Comparison of ENCODE assay signal across 19 cellular contexts in the genomic region with DNA sequence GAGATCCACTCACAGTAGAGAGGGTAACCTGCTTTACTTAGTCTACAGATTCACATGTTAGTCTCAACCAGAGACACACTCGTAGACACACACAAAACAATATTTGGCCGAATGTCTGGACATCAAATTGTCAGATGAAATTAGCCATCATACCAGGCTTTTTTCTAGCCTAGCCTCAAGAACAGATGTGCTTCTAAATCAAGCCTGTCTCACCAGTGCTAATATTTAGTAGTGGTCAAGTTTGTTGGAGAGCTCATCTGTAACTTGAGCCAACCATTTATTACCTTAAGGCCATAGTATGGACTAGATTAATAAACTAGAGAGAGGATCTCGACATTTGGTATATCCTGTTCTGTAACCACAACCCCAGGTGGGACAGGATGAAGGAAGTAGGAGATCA.
DNase-seq lines count a peak whose midpoint lies in the region; ATAC-seq, FAIRE-seq and TF ChIP-seq lines count a peak whose summit lies in the region.
"Had no signal": no experiment of that assay in that cellular context is flagged by ENCODE, and none has a peak within 500 bp of the region (broad histone marks: within the 10 kb centered on the region; RNA-seq: fewer than 3 reads in every experiment).

No MANE protein-coding gene starts in this region.

- H4K20me1 ChIP-seq in MM.1S (ENCODE audit: insufficient read depth, low read length) (no peaks in the 10 kb centered on the region), astrocyte (ENCODE audit: insufficient read depth, low read length) (no peaks in the 10 kb centered on the region)

- H3K27me3 Mint-ChIP-seq in astrocyte (ENCODE audit: low read depth, unreplicated experiment) = no peaks in the 10 kb centered on the region
- H3K27me3 Mint-ChIP-seq in activated CD8-positive, alpha-beta T cell treated with anti-CD3 and anti-CD28 coated beads for 36 hours = no peaks in the 10 kb centered on the region
- H3K27me3 Mint-ChIP-seq: CD4-positive, CD25-positive, alpha-beta regulatory T cell had no signal

- H3K79me2 ChIP-seq in MM.1S (ENCODE audit: low read length) (no peaks in the 10 kb centered on the region), astrocyte (ENCODE audit: insufficient read depth, low read length) (no peaks in the 10 kb centered on the region)

- H3K27me3 ChIP-seq in MM.1S (replicated peaks; ENCODE audit: insufficient read depth, low read length) (no peaks in the 10 kb centered on the region), astrocyte (ENCODE audit: insufficient read depth, low read length) (no peaks in the 10 kb centered on the region)
- H3K27me3 ChIP-seq: BE2C had no signal

- H3K9me3 ChIP-seq in MM.1S (replicated peaks; ENCODE audit: insufficient read depth, low read length) (no peaks in the 10 kb centered on the region), astrocyte (ENCODE audit: insufficient read depth, low read depth, low read length) (no peaks in the 10 kb centered on the region)
- H3K9me3 ChIP-seq: BE2C had no signal

- H3K27ac Mint-ChIP-seq in astrocyte (ENCODE audit: unreplicated experiment) = no peak overlapping the region
- no peak overlapping the region for H3K27ac Mint-ChIP-seq in activated CD8-positive, alpha-beta T cell treated with anti-CD3 and anti-CD28 coated beads for 36 hours
- H3K27ac Mint-ChIP-seq: CD4-positive, CD25-positive, alpha-beta regulatory T cell; CD8-positive, alpha-beta memory T cell; H9 had no signal

- no peak overlapping the region for H3K4me3 ChIP-seq in MM.1S (ENCODE audit: low read length)
- H3K4me3 ChIP-seq in astrocyte (ENCODE audit: insufficient read depth, low read depth, low read length) = no peak overlapping the region

- H3K27ac ChIP-seq in MM.1S (ENCODE audit: low read length) (no peak overlapping the region), astrocyte (ENCODE audit: low read depth, low read length) (no peak overlapping the region)

- POLR2A ChIA-PET in activated CD8-positive, alpha-beta T cell treated with anti-CD3 and anti-CD28 coated beads for 36 hours (lab: Charles Lee) = no interaction called here

- no peak for FAIRE-seq in astrocyte (lab: Jason Lieb, UNC)
- FAIRE-seq: A204.1, GM18507, H1 had no signal

- no peak for TF ChIP-seq CTCF in MM.1S (IDR thresholded peaks at IDR 0.05; ENCODE audit: low read length)
- no peak for TF ChIP-seq CTCF in astrocyte (IDR thresholded peaks at IDR 0.05; ENCODE audit: insufficient read depth, low read depth, low read length)
- no peak for TF ChIP-seq CTCF in activated CD8-positive, alpha-beta T cell treated with anti-CD3 and anti-CD28 coated beads for 36 hours (IDR thresholded peaks at IDR 0.05)

- H3K36me3 Mint-ChIP-seq in astrocyte (ENCODE audit: low read depth, unreplicated experiment) = no peaks in the 10 kb centered on the region
- H3K36me3 Mint-ChIP-seq in activated CD8-positive, alpha-beta T cell treated with anti-CD3 and anti-CD28 coated beads for 36 hours (ENCODE audit: low read depth) = no peaks in the 10 kb centered on the region
- H3K36me3 Mint-ChIP-seq: CD4-positive, CD25-positive, alpha-beta regulatory T cell; CD8-positive, alpha-beta memory T cell had no signal

- H3K9ac ChIP-seq in MM.1S (ENCODE audit: low read length) = no peak overlapping the region
- no peak overlapping the region for H3K9ac ChIP-seq in astrocyte (ENCODE audit: low read length)

- no peaks in the 10 kb centered on the region for H3F3A ChIP-seq in MM.1S (ENCODE audit: insufficient read depth, low read length)

- CTCF ChIA-PET in activated CD8-positive, alpha-beta T cell treated with anti-CD3 and anti-CD28 coated beads for 36 hours (lab: Charles Lee) = no interaction called here

- no peaks in the 10 kb centered on the region for H3K9me3 Mint-ChIP-seq in astrocyte (ENCODE audit: unreplicated experiment)
- peaks cover 3% of the 10 kb centered on the region for H3K9me3 Mint-ChIP-seq in activated CD8-positive, alpha-beta T cell treated with anti-CD3 and anti-CD28 coated beads for 36 hours
- H3K9me3 Mint-ChIP-seq: H9 had no signal

- H3K4me2 ChIP-seq in MM.1S (ENCODE audit: low read depth, low read length) (no peak overlapping the region), astrocyte (ENCODE audit: low read length) (no peak overlapping the region)

- no peak for ATAC-seq in HG02798 (IDR thresholded peaks at IDR 0.05; ENCODE audit: poor library complexity, unreplicated experiment)
- ATAC-seq in activated CD8-positive, alpha-beta T cell treated with anti-CD3 and anti-CD28 coated beads for 36 hours = no peak
- no peak for ATAC-seq in GM18909 (IDR thresholded peaks at IDR 0.05; ENCODE audit: poor library complexity, unreplicated experiment)

- H3K9me2 ChIP-seq in MM.1S (replicated peaks; ENCODE audit: insufficient read depth, low read length) = no peaks in the 10 kb centered on the region

- peaks cover 16% of the 10 kb centered on the region for H3K4me1 Mint-ChIP-seq in astrocyte (ENCODE audit: low read depth, unreplicated experiment)
- no peaks in the 10 kb centered on the region for H3K4me1 Mint-ChIP-seq in activated CD8-positive, alpha-beta T cell treated with anti-CD3 and anti-CD28 coated beads for 36 hours (ENCODE audit: low read depth)
- H3K4me1 Mint-ChIP-seq: CD4-positive, CD25-positive, alpha-beta regulatory T cell; CD8-positive, alpha-beta memory T cell; H9 had no signal

- H2AFZ ChIP-seq in MM.1S (ENCODE audit: low read length) = no peak overlapping the region
- no peak overlapping the region for H2AFZ ChIP-seq in astrocyte (ENCODE audit: low read depth, low read length)

- H3K4me1 ChIP-seq in MM.1S (ENCODE audit: low read length) (peaks cover 13% of the 10 kb centered on the region; the same call in 1 of the 2 replicates), astrocyte (ENCODE audit: insufficient read depth, low read length) (peaks cover 11% of the 10 kb centered on the region)

- H3K36me3 ChIP-seq in MM.1S (replicated peaks; ENCODE audit: insufficient read depth, low read length) (no peaks in the 10 kb centered on the region), astrocyte (ENCODE audit: insufficient read depth, low read length) (no peaks in the 10 kb centered on the region)
- H3K36me3 ChIP-seq: BE2C had no signal

- intact Hi-C loops in activated CD8-positive, alpha-beta T cell treated with anti-CD3 and anti-CD28 coated beads for 36 hours (cut with micrococcal nuclease) = no loop called here

- H3K4me3 Mint-ChIP-seq in astrocyte (ENCODE audit: unreplicated experiment) = no peak overlapping the region
- H3K4me3 Mint-ChIP-seq in activated CD8-positive, alpha-beta T cell treated with anti-CD3 and anti-CD28 coated beads for 36 hours = no peak overlapping the region
- H3K4me3 Mint-ChIP-seq: CD4-positive, CD25-positive, alpha-beta regulatory T cell; CD8-positive, alpha-beta memory T cell; H9 had no signal

- DNase-seq in MM.1S (peak; percentile 33), astrocyte (ENCODE audit: low read depth) (peak; percentile 8), myocyte (ENCODE audit: low read depth) (peak; percentile 55)
- no peak for DNase-seq in activated CD8-positive, alpha-beta T cell treated with anti-CD3 and anti-CD28 coated beads for 36 hours
- DNase-seq: ACHN; BE2C; C1 segment of cervical spinal cord; CD4-positive, CD25-positive, alpha-beta regulatory T cell; CD8-positive, alpha-beta memory T cell; COR-L47; DMS 273 treated with DMSO at 0.1 percent for 48 hours; DMS79; GDM1; H9 had no signal
